ENCODE assay signal across 10 cellular contexts in genomic region chr16:8892101-8892575, GRCh38. TPM values are rescaled to one million over a fixed set of nuclear protein-coding genes. Genes with fewer than 3 reads are reported as not detected.
DNase-seq lines count a peak whose midpoint lies in the region; ATAC-seq, FAIRE-seq and TF ChIP-seq lines count a peak whose summit lies in the region.
"Had no signal": no experiment of that assay in that cellular context is flagged by ENCODE, and none has a peak within 500 bp of the region (broad histone marks: within the 10 kb centered on the region; RNA-seq: fewer than 3 reads in every experiment).

No MANE protein-coding gene starts in this region.

- peaks cover 10% of the 10 kb centered on the region for H3K79me2 ChIP-seq in GM12878 (ENCODE audit: control insufficient read depth, insufficient read depth, low read length)

- POLR2A ChIA-PET in GM12878 (lab: Charles Lee) (interaction anchor here (0.5 to 1.6 kb wide), 15 partner anchors 21 to 1405 kb away, joined by 3 to 10 read pairs (median 4); partner anchors contain the start of genes CARHSP1 and HAPSTR1), RWPE1 (lab: Yijun Ruan, JAX; ENCODE audit: low non-redundant PET) (interaction anchor here (0.7 kb wide), 1 partner anchor 41 kb away, joined by 4 read pairs; no protein-coding TSS in a partner anchor)

- RAD21 ChIA-PET in GM12878 (lab: Charles Lee; ENCODE audit: unreplicated experiment): interaction anchor here (0.7 to 4.4 kb wide), 20 partner anchors 8 to 243 kb away, joined by 3 to 30 read pairs (median 6); partner anchors contain the start of genes CARHSP1 and HAPSTR1

- peak overlapping the region; percentile 44 to 74 (median 60); a peak in 21 of 22 replicates for H3K9ac ChIP-seq in BLaER1 treated with 17β-estradiol and CSF1 and Interleukin-3, amounts not matched to agents 10 nM and 100 nM
- peak overlapping the region; percentile 67 for H3K9ac ChIP-seq in GM12878 (ENCODE audit: control insufficient read depth, insufficient read depth, low read length)

- intact Hi-C loops in GM12878 (cut with micrococcal nuclease; ENCODE audit: unreplicated experiment): loop anchor here (1.0 to 5.0 kb wide), 2 partner anchors 23 to 95 kb away; partner anchors contain the start of genes CARHSP1, PMM2 and TMEM186

- H3K4me3 ChIP-seq in BLaER1 treated with 17β-estradiol and CSF1 and Interleukin-3, amounts not matched to agents 10 nM and 100 nM: peak overlapping the region in 3 of 10 experiments; percentile 7 to 32 (median 16); a peak in 4 of 20 replicates
- H3K4me3 ChIP-seq in GM12878 (peak overlapping the region; percentile 59), HAP-1 (no peak overlapping the region)

- peak; percentile 42 for DNase-seq in GM12878 (ENCODE audit: low read depth, low spot score)
- no peak for DNase-seq in HAP-1 (ENCODE audit: low spot score in 2 of 2)
- DNase-seq in RWPE1 (ENCODE audit: low spot score): no peak
- no peak for DNase-seq in NCI-H2171 (lab: John Stamatoyannopoulos, UW)
- DNase-seq in NCI-H1694 treated with DMSO at 0.1 percent for 48 hours (lab: John Stamatoyannopoulos, UW): no peak
- DNase-seq: NCI-H446 had no signal

- in situ Hi-C loops in GM12878 (cut with MboI) (no loop called here), HAP-1 (cut with MboI; ENCODE audit: low sequenced_read_pairs) (no loop called here)

- ATAC-seq in GM19043 (IDR thresholded peaks at IDR 0.05; ENCODE audit: low read depth, unreplicated experiment): peak; percentile 15
- peak; percentile 29 for ATAC-seq in HG03045 (IDR thresholded peaks at IDR 0.05; ENCODE audit: unreplicated experiment)
- ATAC-seq in GM12878: peak; percentile 59

- no peaks in the 10 kb centered on the region for H3K9me3 ChIP-seq in BLaER1 treated with 17β-estradiol and CSF1 and Interleukin-3, amounts not matched to agents 10 nM and 100 nM (replicated peaks in 1 of 11)
- peaks cover 3% of the 10 kb centered on the region; the same call in 2 of the 3 replicates for H3K9me3 ChIP-seq in GM12878 (replicated peaks; ENCODE audit: control insufficient read depth, insufficient read depth, low read length)
- no peaks in the 10 kb centered on the region for H3K9me3 ChIP-seq in HAP-1

- no peaks in the 10 kb centered on the region for H3K27me3 ChIP-seq in BLaER1 treated with 17β-estradiol and CSF1 and Interleukin-3, amounts not matched to agents 10 nM and 100 nM
- no peaks in the 10 kb centered on the region for H3K27me3 ChIP-seq in GM12878 (replicated peaks in 1 of 2; ENCODE audit: control insufficient read depth in 2 of 2, insufficient read depth in 2 of 2, low read length in 1 of 2)
- no peaks in the 10 kb centered on the region for H3K27me3 ChIP-seq in HAP-1 (ENCODE audit: low read depth)

- H4K20me1 ChIP-seq in BLaER1 treated with 17β-estradiol and CSF1 and Interleukin-3, amounts not matched to agents 10 nM and 100 nM: peaks cover 69 to 100% (median 89%) of the 10 kb centered on the region in 11 experiments
- H4K20me1 ChIP-seq in GM12878 (ENCODE audit: control insufficient read depth, insufficient read depth): no peaks in the 10 kb centered on the region

- FAIRE-seq in GM12878 (lab: Jason Lieb, UNC): no peak
- FAIRE-seq: keratinocyte had no signal

- no peak overlapping the region; the same call in 1 of the 2 replicates for H2AFZ ChIP-seq in GM12878 (ENCODE audit: control insufficient read depth, low read depth, low read length)

- H3K27ac ChIP-seq in BLaER1 treated with 17β-estradiol and CSF1 and Interleukin-3, amounts not matched to agents 10 nM and 100 nM: peak overlapping the region; percentile 1 to 78 (median 65); a peak in 21 of 22 replicates
- H3K27ac ChIP-seq in GM12878 (ENCODE audit: control insufficient read depth, insufficient read depth) (peak overlapping the region; percentile 95), RWPE1 (no peak overlapping the region)

- SMC1A ChIA-PET in GM12878 (lab: Charles Lee; ENCODE audit: uncharacterized antibody, unreplicated experiment): interaction anchor here (0.5 to 3.9 kb wide), 25 partner anchors 8 to 247 kb away, joined by 3 to 28 read pairs (median 4); partner anchors contain the start of gene CARHSP1

- TF ChIP-seq CTCF in GM12878 (IDR thresholded peaks at IDR 0.05 in 2 of 3, conservative IDR thresholded peaks at IDR 0.05 in 1 of 3; ENCODE audit: control insufficient read depth in 2 of 3, extremely low read depth in 1 of 3, insufficient read depth in 1 of 3, low read depth in 3 of 3, low read length in 3 of 3) (no peak), RWPE1 (conservative IDR thresholded peaks at IDR 0.05; ENCODE audit: low read depth) (no peak)

- H3K4me1 ChIP-seq in BLaER1 treated with 17β-estradiol and CSF1 and Interleukin-3, amounts not matched to agents 10 nM and 100 nM: peaks cover 44 to 88% (median 81%) of the 10 kb centered on the region in 10 experiments
- peaks cover 49% of the 10 kb centered on the region for H3K4me1 ChIP-seq in GM12878 (ENCODE audit: control insufficient read depth, insufficient read depth, low read length)
- H3K4me1 ChIP-seq in HAP-1: no peaks in the 10 kb centered on the region

- no peak for TF ChIP-seq RAD21 in GM12878 (IDR thresholded peaks at IDR 0.05; ENCODE audit: insufficient read depth, low read depth, low read length)

- 14% methylated on average over 16 of the region's 16 CpGs for WGBS in GM12878 (ENCODE audit: insufficient coverage, insufficient replicate concordance, low lambda C conversion rate, missing lambda C conversion rate)

- BruUV-seq in GM12878 (replicated peaks; lab: Mats Ljungman, UMichigan): no TSS peak

- no peak; the same call in 1 of the 2 replicates for TF ChIP-seq POLR2A in GM12878 (IDR thresholded peaks at IDR 0.05; ENCODE audit: low read depth, low read length)

- TF ChIP-seq EP300 in GM12878 (IDR thresholded peaks at IDR 0.05; ENCODE audit: borderline replicate concordance in 1 of 2, control insufficient read depth in 1 of 2, low read depth in 2 of 2, low read length in 2 of 2): no peak

- CTCF ChIA-PET in GM12878 (lab: Yijun Ruan, JAX): interaction anchor here (0.7 to 4.4 kb wide), 25 partner anchors 9 to 246 kb away, joined by 3 to 43 read pairs (median 5); partner anchors contain the start of genes CARHSP1 and LITAFD
- CTCF ChIA-PET in RWPE1 (lab: Yijun Ruan, JAX): interaction anchor here (0.7 kb wide), 1 partner anchor 210 kb away, joined by 4 read pairs; no protein-coding TSS in a partner anchor

- peaks cover 74 to 95% (median 80%) of the 10 kb centered on the region in 11 experiments for H3K36me3 ChIP-seq in BLaER1 treated with 17β-estradiol and CSF1 and Interleukin-3, amounts not matched to agents 10 nM and 100 nM
- H3K36me3 ChIP-seq in GM12878 (ENCODE audit: control insufficient read depth in 2 of 2, insufficient read depth in 2 of 2, low read length in 1 of 2) (peaks cover 36 to 54% of the 10 kb centered on the region in 2 experiments), HAP-1 (replicated peaks) (peaks cover 75% of the 10 kb centered on the region)

- peak overlapping the region; percentile 67 to 89 (median 83) for H3K4me2 ChIP-seq in BLaER1 treated with 17β-estradiol and CSF1 and Interleukin-3, amounts not matched to agents 10 nM and 100 nM
- peak overlapping the region; percentile 94 for H3K4me2 ChIP-seq in GM12878 (ENCODE audit: control insufficient read depth, insufficient read depth)

TF ChIP-seq in GM12878, 131 proteins besides CTCF, POLR2A, EP300 and RAD21 (continues in another document):
- TF ChIP-seq USF2 (IDR thresholded peaks at IDR 0.05; ENCODE audit: borderline replicate concordance, low read depth, low read length) (peak; percentile 23; the same call in 1 of the 2 replicates), SMARCA5 (IDR thresholded peaks at IDR 0.05) (no peak; the same call in 1 of the 2 replicates), POLR2AphosphoS2 (IDR thresholded peaks at IDR 0.05; ENCODE audit: low read depth, low read length) (peak; percentile 26; the same call in 1 of the 2 replicates)

RNA-seq across cellular contexts. Expression of gene LITAFD, which starts 10.0 kb away (rescaled TPM):
- not detected in 2 replicates for total RNA-seq in GM12878 (2013; cell fraction: nucleolus; rRNA removed)
- total RNA-seq in GM12878 (2014; rRNA removed) (not detected in 2 replicates), GM12878 (2014; rRNA removed; fragmentation: Illumina TruSeq; extraction: Trizol) (not detected in 2 replicates), GM12878 (2021) (not detected in 2 replicates)
- polyA plus RNA-seq in GM12878 (2011; ENCODE audit: low read depth): not detected
- polyA plus RNA-seq in GM12878 (2011; rRNA removed) (not detected in 2 replicates), GM12878 (2014; fragmentation: Illumina TruSeq; extraction: Trizol) (not detected in 2 replicates), GM12878 (2014; fragmentation: Nextera tagmentation; extraction: Ambion mirVana) (not detected), GM12878 (2014; rRNA removed) (not detected in 2 replicates), GM12878 (2016; fragmentation: Nextera tagmentation; extraction: Ambion mirVana) (not detected)
- polyA plus RNA-seq in GM12878 (2011; cell fraction: cytosol; rRNA removed): not detected in 2 replicates
- polyA plus RNA-seq in GM12878 (2011; cell fraction: nucleus; rRNA removed): not detected in 2 replicates
- not detected in 2 replicates for polyA plus RNA-seq in GM12878 (2012)
- polyA minus RNA-seq in GM12878 (2011; rRNA and poly(A)+ RNA removed): not detected in 2 replicates
- polyA minus RNA-seq in GM12878 (2011; cell fraction: cytosol; rRNA and poly(A)+ RNA removed): not detected in 2 replicates
- not detected in 2 replicates for polyA minus RNA-seq in GM12878 (2011; cell fraction: nucleus; rRNA and poly(A)+ RNA removed)
- polyA plus RNA-seq: keratinocyte had no signal

RNA-seq across cellular contexts. Expression of gene CARHSP1, which starts 23.3 kb away (rescaled TPM):
- 27.6 and 29.2 TPM in 2 replicates for total RNA-seq in GM12878 (2013; cell fraction: nucleolus; rRNA removed)
- total RNA-seq in GM12878 (2014; rRNA removed) (92.3 and 109 TPM in 2 replicates), GM12878 (2014; rRNA removed; fragmentation: Illumina TruSeq; extraction: Trizol) (40.5 and 45.0 TPM in 2 replicates), GM12878 (2021) (61.3 and 68.6 TPM in 2 replicates)
- polyA plus RNA-seq in GM12878 (2011; ENCODE audit: low read depth): 45.4 TPM
- polyA plus RNA-seq in GM12878 (2011; rRNA removed) (39.2 and 65.3 TPM in 2 replicates), GM12878 (2014; fragmentation: Illumina TruSeq; extraction: Trizol) (24.7 and 34.1 TPM in 2 replicates), GM12878 (2014; fragmentation: Nextera tagmentation; extraction: Ambion mirVana) (1 to 10 TPM; 5.5 to 8.4 TPM), GM12878 (2014; rRNA removed) (104 and 112 TPM in 2 replicates), GM12878 (2016; fragmentation: Nextera tagmentation; extraction: Ambion mirVana) (10 to 100 TPM; 83.2 to 86.2 TPM)
- polyA plus RNA-seq in GM12878 (2011; cell fraction: cytosol; rRNA removed): 94.4 and 162 TPM in 2 replicates
- polyA plus RNA-seq in GM12878 (2011; cell fraction: nucleus; rRNA removed): 80.8 and 81.4 TPM in 2 replicates
- 61.2 and 68.1 TPM in 2 replicates for polyA plus RNA-seq in GM12878 (2012)
- 81.6 and 120 TPM in 2 replicates for polyA minus RNA-seq in GM12878 (2011; rRNA and poly(A)+ RNA removed)
- polyA minus RNA-seq in GM12878 (2011; cell fraction: cytosol; rRNA and poly(A)+ RNA removed): 39.4 and 40.0 TPM in 2 replicates
- polyA minus RNA-seq in GM12878 (2011; cell fraction: nucleus; rRNA and poly(A)+ RNA removed): 15.8 and 26.4 TPM in 2 replicates
